Comparison of ENCODE assay signal across 10 cellular contexts in genomic region chr11:62338218-62338617, GRCh38. TPM values are rescaled to one million over a fixed set of nuclear protein-coding genes. Genes with fewer than 3 reads are reported as not detected.
A peak's percentile ranks its signal among the peaks of the same experiment; 100 is the strongest.
DNase-seq lines count a peak whose midpoint lies in the region; ATAC-seq and TF ChIP-seq lines count a peak whose summit lies in the region.
"Had no signal": no experiment of that assay in that cellular context is flagged by ENCODE, and none has a peak within 500 bp of the region (broad histone marks: within the 10 kb centered on the region; RNA-seq: fewer than 3 reads in every experiment).

No MANE protein-coding gene starts in this region.

- POLR2A ChIA-PET in AG04449 (lab: Yijun Ruan, JAX), result no interaction called here
- POLR2A ChIA-PET in naive thymus-derived CD4-positive, alpha-beta T cell (lab: Charles Lee), result no interaction called here

- H3K4me1 ChIP-seq in naive thymus-derived CD4-positive, alpha-beta T cell (ENCODE audit: control insufficient read depth in 2 of 2, insufficient read depth in 2 of 2, low read length in 2 of 2), result no peaks in the 10 kb centered on the region

- peak overlapping the region; percentile 63 for H3K4me3 ChIP-seq in AG04449 (ENCODE audit: low read depth, low read length)
- H3K4me3 ChIP-seq in Jurkat, Clone E6-1 (ENCODE audit: low read length), result peak overlapping the region; percentile 63
- H3K4me3 ChIP-seq in naive thymus-derived CD4-positive, alpha-beta T cell (ENCODE audit: low read length), result peak overlapping the region; percentile 70

- TF ChIP-seq CTCF in AG04449 (IDR thresholded peaks at IDR 0.05; ENCODE audit: insufficient read depth, low read length, missing control alignments), result no peak

- no peaks in the 10 kb centered on the region for H3K27me3 ChIP-seq in naive thymus-derived CD4-positive, alpha-beta T cell (ENCODE audit: control insufficient read depth in 2 of 2, insufficient read depth in 2 of 2, low read length in 2 of 2)

- H3K9me3 Mint-ChIP-seq in naive thymus-derived CD4-positive, alpha-beta T cell, result peaks cover 0 to 3% (median 0%) of the 10 kb centered on the region in 11 donors

- no peaks in the 10 kb centered on the region for H3K36me3 ChIP-seq in naive thymus-derived CD4-positive, alpha-beta T cell (ENCODE audit: control insufficient read depth in 2 of 3, insufficient read depth in 3 of 3, low read length in 3 of 3)

- H3K27ac ChIP-seq in cingulate gyrus (ENCODE audit: low read depth, low read length), result peak overlapping the region; percentile 75
- H3K27ac ChIP-seq in naive thymus-derived CD4-positive, alpha-beta T cell (ENCODE audit: low read depth, low read length), result no peak overlapping the region

- peaks cover 0 to 3% (median under 1%) of the 10 kb centered on the region in 5 donors for H3K36me3 Mint-ChIP-seq in naive thymus-derived CD4-positive, alpha-beta T cell

- peak overlapping the region in 4 of 9 donors; percentile 14 to 70 (median 34) for H3K27ac Mint-ChIP-seq in naive thymus-derived CD4-positive, alpha-beta T cell

- peaks cover 11 to 43% (median 16%) of the 10 kb centered on the region in 5 donors for H3K27me3 Mint-ChIP-seq in naive thymus-derived CD4-positive, alpha-beta T cell

- H3K4me1 Mint-ChIP-seq in naive thymus-derived CD4-positive, alpha-beta T cell, result peaks cover 13 to 29% (median 18%) of the 10 kb centered on the region in 7 donors

- ATAC-seq in naive thymus-derived CD4-positive, alpha-beta T cell, result no peak
- ATAC-seq in HG02870 (IDR thresholded peaks at IDR 0.05; ENCODE audit: unreplicated experiment), result no peak

- H3K9me3 ChIP-seq in naive thymus-derived CD4-positive, alpha-beta T cell (ENCODE audit: control insufficient read depth in 2 of 3, low read length in 3 of 3), result no peaks in the 10 kb centered on the region

- H3K4me3 Mint-ChIP-seq in naive thymus-derived CD4-positive, alpha-beta T cell, result peak overlapping the region; percentile 81 to 92 (median 88)

- intact Hi-C loops in naive thymus-derived CD4-positive, alpha-beta T cell (cut with micrococcal nuclease), result no loop called here

- DNase-seq in AG04449 (ENCODE audit: low read depth, low spot score) (no peak), GM03348 (ENCODE audit: low spot score) (no peak), SW 1271 (lab: John Stamatoyannopoulos, UW) (no peak)
- no peak for DNase-seq in Jurkat, Clone E6-1 (ENCODE audit: low read depth, low spot score)
- no peak for DNase-seq in naive thymus-derived CD4-positive, alpha-beta T cell
- DNase-seq in stimulated activated CD4-positive, alpha-beta T cell treated with anti-CD3 and anti-CD28 coated beads, Interleukin-12 subunit alpha, Interleukin-12 subunit beta, amount 100 ng/mL, for 4 hours, result no peak

- CTCF ChIA-PET in AG04449 (lab: Yijun Ruan, JAX), result interaction anchor here (0.6 to 5.0 kb wide), 8 partner anchors 15 to 166 kb away, joined by 3 to 58 read pairs (median 4); no protein-coding TSS in a partner anchor
- CTCF ChIA-PET in naive thymus-derived CD4-positive, alpha-beta T cell (lab: Charles Lee), result interaction anchor here (0.7 to 1.4 kb wide), 6 partner anchors 27 to 216 kb away, joined by 3 to 7 read pairs (median 4); no protein-coding TSS in a partner anchor

RNA-seq across cellular contexts. Expression of gene ASRGL1, which starts 1.0 kb away (rescaled TPM):
- 57.0 TPM for polyA plus RNA-seq in Jurkat, Clone E6-1 (2012; ENCODE audit: insufficient read depth, insufficient read length)
- total RNA-seq in naive thymus-derived CD4-positive, alpha-beta T cell, result 10 to 100 TPM in 1 of 5 experiments, 1 to 10 TPM in 4; 2.1 to 10.6 (median 4.3) TPM
- polyA plus RNA-seq in naive thymus-derived CD4-positive, alpha-beta T cell, result 1 to 10 TPM; 3.1 to 4.2 TPM

RNA-seq across cellular contexts. Expression of gene SCGB1D4, which starts 39.3 kb away (rescaled TPM):
- polyA plus RNA-seq in Jurkat, Clone E6-1 (2012; ENCODE audit: insufficient read depth, insufficient read length), result not detected
- total RNA-seq in naive thymus-derived CD4-positive, alpha-beta T cell, result not detected
- not detected for polyA plus RNA-seq in naive thymus-derived CD4-positive, alpha-beta T cell
- total RNA-seq: HT1080, lung microvascular endothelial cell had no signal
